In the genomic region with DNA sequence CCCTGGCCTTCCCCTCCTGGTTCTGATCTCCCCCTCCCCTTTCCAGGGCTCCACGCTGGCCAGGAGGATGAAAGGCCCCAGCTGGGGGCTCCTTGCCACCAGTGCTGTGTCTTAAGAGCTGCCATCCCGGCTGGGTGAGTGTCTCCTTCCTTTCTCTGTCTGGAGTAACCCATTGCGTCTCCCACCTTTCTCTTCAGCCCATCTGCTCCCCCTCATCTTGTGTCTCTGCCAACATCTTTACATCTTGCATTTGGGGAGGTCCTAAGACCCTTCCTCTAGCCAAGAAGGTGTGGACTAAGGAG, we compare ENCODE assay signal across 8 cellular contexts. TPM values are rescaled to one million over a fixed set of nuclear protein-coding genes. Genes with fewer than 3 reads are reported as not detected.
DNase-seq lines count a peak whose midpoint lies in the region; ATAC-seq, FAIRE-seq and TF ChIP-seq lines count a peak whose summit lies in the region.

No MANE protein-coding gene starts in this region.

- peaks cover 47% of the 10 kb centered on the region for H3K4me1 ChIP-seq in adipocyte (ENCODE audit: control insufficient read depth, insufficient read depth, low read length)
- H3K4me1 ChIP-seq in keratinocyte (ENCODE audit: control insufficient read depth, extremely low read depth, insufficient read depth, low read length): peaks cover 38% of the 10 kb centered on the region

- H3K9ac ChIP-seq in adipocyte (ENCODE audit: low read length) (peak overlapping the region; percentile 99), keratinocyte (ENCODE audit: control insufficient read depth, extremely low read depth, insufficient read depth, low read length) (peak overlapping the region; percentile 98)

- H3K27me3 ChIP-seq in HL-60 (ENCODE audit: insufficient read depth, poor library complexity, severe bottlenecking) (no peaks in the 10 kb centered on the region), adipocyte (replicated peaks; ENCODE audit: control insufficient read depth, insufficient read depth, low read length) (no peaks in the 10 kb centered on the region), keratinocyte (ENCODE audit: control insufficient read depth, extremely low read depth, insufficient read depth, low read length) (no peaks in the 10 kb centered on the region)

- H3K4me1 Mint-ChIP-seq in stimulated activated memory B cell treated with anti-CD40 and anti-IgM and Interleukin-4, amounts not matched to agents 10 μg/mL and 1 μg/mL and 100 μg/mL, for 72 hours: peaks cover 45% of the 10 kb centered on the region

- DNase-seq in HL-60 (ENCODE audit: low read depth in 1 of 2, low spot score in 1 of 2): no peak
- DNase-seq in adipocyte (ENCODE audit: low read depth): no peak
- no peak for DNase-seq in keratinocyte (ENCODE audit: low read depth, low spot score)
- DNase-seq in posterior cingulate gyrus: no peak
- DNase-seq in activated naive CD4-positive, alpha-beta T cell (lab: John Stamatoyannopoulos, UW): no peak

- H3K9me3 ChIP-seq in adipocyte (ENCODE audit: control insufficient read depth, low read length) (no peaks in the 10 kb centered on the region), keratinocyte (ENCODE audit: control insufficient read depth, low read depth, low read length) (no peaks in the 10 kb centered on the region)

- peak overlapping the region; percentile 78 for H3K4me3 Mint-ChIP-seq in stimulated activated memory B cell treated with anti-CD40 and anti-IgM and Interleukin-4, amounts not matched to agents 10 μg/mL and 1 μg/mL and 100 μg/mL, for 72 hours

- dilution Hi-C loops in keratinocyte (cut with MboI; ENCODE audit: extremely low pct_ligation_motif_present, low sequenced_read_pairs): no loop called here

- ATAC-seq in stimulated activated memory B cell treated with anti-CD40 and anti-IgM and Interleukin-4, amounts not matched to agents 10 μg/mL and 1 μg/mL and 100 μg/mL, for 72 hours: no peak
- no peak for ATAC-seq in HG03521 (IDR thresholded peaks at IDR 0.05; ENCODE audit: unreplicated experiment)
- no peak for ATAC-seq in HG03571 (IDR thresholded peaks at IDR 0.05; ENCODE audit: unreplicated experiment)

- H3K27ac ChIP-seq in HL-60 (replicated peaks) (peak overlapping the region; percentile 79), keratinocyte (ENCODE audit: control insufficient read depth, insufficient read depth, low read length) (peak overlapping the region; percentile 92)

- peaks cover 5% of the 10 kb centered on the region for H4K20me1 ChIP-seq in keratinocyte (ENCODE audit: control insufficient read depth, extremely low read depth, insufficient read depth, low read length)

- H3K36me3 ChIP-seq in adipocyte (ENCODE audit: control insufficient read depth, insufficient read depth, low read length, severe bottlenecking): peaks cover 41% of the 10 kb centered on the region
- peaks cover 25 to 32% of the 10 kb centered on the region in 2 experiments for H3K36me3 ChIP-seq in keratinocyte (ENCODE audit: control insufficient read depth in 2 of 2, extremely low read depth in 1 of 2, insufficient read depth in 2 of 2, low read length in 2 of 2)

- peaks cover 17% of the 10 kb centered on the region for H3K36me3 Mint-ChIP-seq in stimulated activated memory B cell treated with anti-CD40 and anti-IgM and Interleukin-4, amounts not matched to agents 10 μg/mL and 1 μg/mL and 100 μg/mL, for 72 hours

- no peaks in the 10 kb centered on the region for H3K9me3 Mint-ChIP-seq in stimulated activated memory B cell treated with anti-CD40 and anti-IgM and Interleukin-4, amounts not matched to agents 10 μg/mL and 1 μg/mL and 100 μg/mL, for 72 hours

- H3K9me1 ChIP-seq in keratinocyte (ENCODE audit: control insufficient read depth, extremely low read depth, insufficient read depth, low read length): peaks cover 4% of the 10 kb centered on the region

- no peak for FAIRE-seq in keratinocyte (lab: Jason Lieb, UNC)

- intact Hi-C loops in posterior cingulate gyrus (cut with DNase I): no loop called here

- no peak overlapping the region for H2AFZ ChIP-seq in keratinocyte (ENCODE audit: control insufficient read depth, low read length)

- peak overlapping the region; percentile 86 for H3K27ac Mint-ChIP-seq in stimulated activated memory B cell treated with anti-CD40 and anti-IgM and Interleukin-4, amounts not matched to agents 10 μg/mL and 1 μg/mL and 100 μg/mL, for 72 hours

- peaks cover 51% of the 10 kb centered on the region for H3K79me2 ChIP-seq in keratinocyte (ENCODE audit: control insufficient read depth, insufficient read depth, low read length)

- H3K4me2 ChIP-seq in keratinocyte (ENCODE audit: control insufficient read depth, extremely low read depth, insufficient read depth, low read depth, low read length): peak overlapping the region; percentile 86

- TF ChIP-seq CTCF in HL-60 (IDR thresholded peaks at IDR 0.05; ENCODE audit: insufficient read depth, low read length) (no peak), keratinocyte (optimal IDR thresholded peaks at IDR 0.05 in 1 of 3, IDR thresholded peaks at IDR 0.05 in 1 of 3, conservative IDR thresholded peaks at IDR 0.05 in 1 of 3; ENCODE audit: extremely low read depth in 1 of 3, insufficient read depth in 2 of 3, low read length in 3 of 3) (no peak)

- H3K27me3 Mint-ChIP-seq in stimulated activated memory B cell treated with anti-CD40 and anti-IgM and Interleukin-4, amounts not matched to agents 10 μg/mL and 1 μg/mL and 100 μg/mL, for 72 hours: no peaks in the 10 kb centered on the region

- H3K4me3 ChIP-seq in HL-60 (replicated peaks; ENCODE audit: insufficient read depth, low read length) (peak overlapping the region; percentile 66), adipocyte (ENCODE audit: low read length) (peak overlapping the region; percentile 99), keratinocyte (ENCODE audit: control insufficient read depth in 2 of 3, extremely low read depth in 1 of 3, insufficient read depth in 2 of 3, low read depth in 1 of 3, low read length in 3 of 3) (peak overlapping the region; percentile 81 to 92 (median 90))

RNA-seq across cellular contexts. Expression of gene BCL2L2, which starts 0.5 kb away (rescaled TPM):
- polyA plus RNA-seq in keratinocyte: 24.0 to 45.7 TPM (median 33.9 TPM) in 3 replicates
- polyA plus RNA-seq in keratinocyte (2011; ENCODE audit: low read depth): 9.2 TPM
- 32.4 and 34.0 TPM in 2 replicates for polyA plus RNA-seq in keratinocyte (2011; cell fraction: cytosol; rRNA removed)
- 76.1 and 82.5 TPM in 2 replicates for polyA plus RNA-seq in keratinocyte (2011; cell fraction: nucleus; rRNA removed)
- polyA plus RNA-seq in keratinocyte (2012; ENCODE audit: low replicate concordance): 34.2 and 35.4 TPM in 2 replicates
- polyA minus RNA-seq in keratinocyte: 16.9 to 23.8 TPM (median 19.7 TPM) in 3 replicates
- polyA minus RNA-seq in keratinocyte (2011; cell fraction: cytosol; rRNA and poly(A)+ RNA removed): 10.7 TPM
- polyA minus RNA-seq in keratinocyte (2011; cell fraction: nucleus; rRNA and poly(A)+ RNA removed): 20.2 and 30.0 TPM in 2 replicates

RNA-seq across cellular contexts. Expression of gene PPP1R3E, which starts 4.4 kb away (rescaled TPM):
- polyA plus RNA-seq in keratinocyte: 1.6 to 2.5 TPM (median 1.9 TPM) in 3 replicates
- polyA plus RNA-seq in keratinocyte (2011; ENCODE audit: low read depth): 0.97 TPM
- 0.55 and 0.56 TPM in 2 replicates for polyA plus RNA-seq in keratinocyte (2011; cell fraction: cytosol; rRNA removed)
- polyA plus RNA-seq in keratinocyte (2011; cell fraction: nucleus; rRNA removed): 8.6 and 11.6 TPM in 2 replicates
- polyA plus RNA-seq in keratinocyte (2012; ENCODE audit: low replicate concordance): 0.95 and 5.5 TPM in 2 replicates
- 0.95 to 1.4 TPM (median 0.96 TPM) in 3 replicates for polyA minus RNA-seq in keratinocyte
- 4.8 TPM for polyA minus RNA-seq in keratinocyte (2011; cell fraction: cytosol; rRNA and poly(A)+ RNA removed)
- polyA minus RNA-seq in keratinocyte (2011; cell fraction: nucleus; rRNA and poly(A)+ RNA removed): 0.53 and 1.4 TPM in 2 replicates

RNA-seq across cellular contexts. Expression of gene PABPN1, which starts 14.2 kb away (rescaled TPM):
- polyA plus RNA-seq in keratinocyte: 168 to 185 TPM (median 173 TPM) in 3 replicates
- 167 TPM for polyA plus RNA-seq in keratinocyte (2011; ENCODE audit: low read depth)
- polyA plus RNA-seq in keratinocyte (2011; cell fraction: cytosol; rRNA removed): 93.9 and 125 TPM in 2 replicates
- polyA plus RNA-seq in keratinocyte (2011; cell fraction: nucleus; rRNA removed): 386 and 417 TPM in 2 replicates
- 94.2 and 106 TPM in 2 replicates for polyA plus RNA-seq in keratinocyte (2012; ENCODE audit: low replicate concordance)
- 45.9 to 65.9 TPM (median 55.4 TPM) in 3 replicates for polyA minus RNA-seq in keratinocyte
- polyA minus RNA-seq in keratinocyte (2011; cell fraction: cytosol; rRNA and poly(A)+ RNA removed): 53.5 TPM
- polyA minus RNA-seq in keratinocyte (2011; cell fraction: nucleus; rRNA and poly(A)+ RNA removed): 32.5 and 62.2 TPM in 2 replicates

RNA-seq across cellular contexts. Expression of gene HOMEZ, which starts 21.2 kb away (rescaled TPM):
- polyA plus RNA-seq in keratinocyte: 31.9 to 39.1 TPM (median 34.1 TPM) in 3 replicates
- 3.4 TPM for polyA plus RNA-seq in keratinocyte (2011; ENCODE audit: low read depth)
- polyA plus RNA-seq in keratinocyte (2011; cell fraction: cytosol; rRNA removed): 38.0 and 42.0 TPM in 2 replicates
- 51.0 and 59.6 TPM in 2 replicates for polyA plus RNA-seq in keratinocyte (2011; cell fraction: nucleus; rRNA removed)
- polyA plus RNA-seq in keratinocyte (2012; ENCODE audit: low replicate concordance): 8.5 and 18.4 TPM in 2 replicates
- polyA minus RNA-seq in keratinocyte: 49.8 to 80.6 TPM (median 62.1 TPM) in 3 replicates
- polyA minus RNA-seq in keratinocyte (2011; cell fraction: cytosol; rRNA and poly(A)+ RNA removed): 33.6 TPM
- polyA minus RNA-seq in keratinocyte (2011; cell fraction: nucleus; rRNA and poly(A)+ RNA removed): 16.6 and 25.3 TPM in 2 replicates

RNA-seq across cellular contexts. Expression of gene SLC22A17, which starts 45.6 kb away (rescaled TPM):
- 0.76 to 2.1 TPM (median 1.2 TPM) in 3 replicates for polyA plus RNA-seq in keratinocyte
- polyA plus RNA-seq in keratinocyte (2011; ENCODE audit: low read depth): 0.69 TPM
- polyA plus RNA-seq in keratinocyte (2011; cell fraction: cytosol; rRNA removed): 0.34 and 0.60 TPM in 2 replicates
- 2.7 and 3.6 TPM in 2 replicates for polyA plus RNA-seq in keratinocyte (2011; cell fraction: nucleus; rRNA removed)
- polyA plus RNA-seq in keratinocyte (2012; ENCODE audit: low replicate concordance): 1.7 and 2.8 TPM in 2 replicates
- polyA minus RNA-seq in keratinocyte: 0.99 to 1.4 TPM (median 1.2 TPM) in 3 replicates
- polyA minus RNA-seq in keratinocyte (2011; cell fraction: cytosol; rRNA and poly(A)+ RNA removed): 0.96 TPM
- 2.5 and 3.3 TPM in 2 replicates for polyA minus RNA-seq in keratinocyte (2011; cell fraction: nucleus; rRNA and poly(A)+ RNA removed)
